1 cellular context compared by ENCODE assay signal in the genomic region with DNA sequence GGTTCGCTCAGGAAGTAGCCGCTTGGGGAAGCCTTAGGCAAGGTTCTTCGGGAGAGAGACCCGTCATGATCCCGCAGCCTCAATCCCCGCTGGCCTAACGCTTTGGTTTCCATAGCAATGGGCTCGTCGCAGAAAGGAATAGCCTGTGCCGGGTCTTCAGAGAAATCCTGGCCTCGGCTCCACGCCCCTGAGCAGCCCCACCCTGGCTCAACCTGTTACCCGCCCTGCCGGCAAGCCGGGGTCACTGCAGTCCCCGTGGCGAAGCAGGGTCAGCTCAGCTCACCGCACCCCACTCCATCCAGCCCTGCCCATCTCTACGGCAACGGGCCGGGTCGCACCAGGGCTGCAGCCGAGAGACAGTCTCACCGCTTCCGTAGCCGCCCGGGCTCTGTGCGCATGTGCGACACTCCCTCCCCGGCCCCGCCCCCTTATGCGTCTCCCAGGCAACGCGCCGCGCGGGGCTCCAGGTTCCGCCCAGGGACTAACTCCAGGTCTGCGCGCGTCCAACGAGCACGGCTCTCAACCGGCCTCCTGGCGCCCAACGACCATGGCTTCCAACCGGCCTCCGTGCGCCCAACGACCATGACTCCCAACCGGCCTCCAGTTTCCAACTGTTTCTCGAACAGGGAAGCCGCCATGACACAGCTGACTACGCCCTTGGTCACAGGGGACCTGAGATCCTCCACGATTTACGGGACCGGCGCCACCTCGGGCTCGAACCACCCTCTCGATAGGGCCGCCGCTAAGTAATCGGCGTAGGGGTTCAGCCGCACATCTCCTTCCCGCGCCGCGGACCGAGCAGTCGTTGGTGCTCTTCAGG.
TF ChIP-seq lines count a peak whose summit lies in the region.

Gene DUSP18 (minus strand): TSS at position 390 of the 820 bp plus-strand sequence. CDS start 3,872 bp downstream, outside the sequence.

TF ChIP-seq in HEK293, 187 proteins besides CTCF, POLR2A, EP300 and RAD21 (continued from another document):
- TF ChIP-seq, protein P1, sequence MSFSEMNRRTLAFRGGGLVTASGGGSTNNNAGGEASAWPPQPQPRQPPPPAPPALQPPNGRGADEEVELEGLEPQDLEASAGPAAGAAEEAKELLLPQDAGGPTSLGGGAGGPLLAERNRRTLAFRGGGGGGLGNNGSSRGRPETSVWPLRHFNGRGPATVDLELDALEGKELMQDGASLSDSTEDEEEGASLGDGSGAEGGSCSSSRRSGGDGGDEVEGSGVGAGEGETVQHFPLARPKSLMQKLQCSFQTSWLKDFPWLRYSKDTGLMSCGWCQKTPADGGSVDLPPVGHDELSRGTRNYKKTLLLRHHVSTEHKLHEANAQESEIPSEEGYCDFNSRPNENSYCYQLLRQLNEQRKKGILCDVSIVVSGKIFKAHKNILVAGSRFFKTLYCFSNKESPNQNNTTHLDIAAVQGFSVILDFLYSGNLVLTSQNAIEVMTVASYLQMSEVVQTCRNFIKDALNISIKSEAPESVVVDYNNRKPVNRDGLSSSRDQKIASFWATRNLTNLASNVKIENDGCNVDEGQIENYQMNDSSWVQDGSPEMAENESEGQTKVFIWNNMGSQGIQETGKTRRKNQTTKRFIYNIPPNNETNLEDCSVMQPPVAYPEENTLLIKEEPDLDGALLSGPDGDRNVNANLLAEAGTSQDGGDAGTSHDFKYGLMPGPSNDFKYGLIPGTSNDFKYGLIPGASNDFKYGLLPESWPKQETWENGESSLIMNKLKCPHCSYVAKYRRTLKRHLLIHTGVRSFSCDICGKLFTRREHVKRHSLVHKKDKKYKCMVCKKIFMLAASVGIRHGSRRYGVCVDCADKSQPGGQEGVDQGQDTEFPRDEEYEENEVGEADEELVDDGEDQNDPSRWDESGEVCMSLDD (tag by site-specific recombination; IDR thresholded peaks at IDR 0.05) = no peak
- TF ChIP-seq ZNF341 (tag by site-specific recombination; IDR thresholded peaks at IDR 0.05; ENCODE audit: low read depth) (peak; percentile 99), KLF7 (tag by site-specific recombination; IDR thresholded peaks at IDR 0.05; ENCODE audit: borderline replicate concordance) (peak; percentile 53), RBAK (tag by site-specific recombination; IDR thresholded peaks at IDR 0.05) (no peak), KLF8 (tag by site-specific recombination; IDR thresholded peaks at IDR 0.05) (peak; percentile 87; the same call in 1 of the 2 replicates), MYNN (tag by site-specific recombination; IDR thresholded peaks at IDR 0.05; ENCODE audit: borderline replicate concordance) (peak; percentile 92), PBX3 (CRISPR knock-in tag; IDR thresholded peaks at IDR 0.05) (peak; percentile 92; the same call in 1 of the 2 replicates), ZBTB8A (tag by site-specific recombination; IDR thresholded peaks at IDR 0.05) (peak; percentile 94), MZF1 (tag by site-specific recombination; IDR thresholded peaks at IDR 0.05; ENCODE audit: borderline replicate concordance) (no peak), ZNF391 (tag by site-specific recombination; IDR thresholded peaks at IDR 0.05; ENCODE audit: borderline replicate concordance, low read depth) (peak; percentile 52; the same call in 1 of the 2 replicates), ZNF354C (tag by site-specific recombination; IDR thresholded peaks at IDR 0.05; ENCODE audit: borderline replicate concordance, low read depth) (no peak), PRDM6 (tag by site-specific recombination; IDR thresholded peaks at IDR 0.05) (no peak), BCL11A (tag by site-specific recombination; IDR thresholded peaks at IDR 0.05; ENCODE audit: low read depth) (no peak), ZNF398 (tag by site-specific recombination; IDR thresholded peaks at IDR 0.05) (no peak), ZNF629 (tag by site-specific recombination; IDR thresholded peaks at IDR 0.05) (peak; percentile 54; the same call in 1 of the 2 replicates), KLF16 (tag by site-specific recombination; IDR thresholded peaks at IDR 0.05) (no peak), ZBTB48 (tag by site-specific recombination; IDR thresholded peaks at IDR 0.05) (peak; percentile 84), ZSCAN16 (tag by site-specific recombination; IDR thresholded peaks at IDR 0.05) (no peak), TCF7L2 (IDR thresholded peaks at IDR 0.05; ENCODE audit: borderline replicate concordance, low read depth, low read length) (no peak), ZNF140 (tag by site-specific recombination; IDR thresholded peaks at IDR 0.05) (no peak), ZNF175 (tag by site-specific recombination; IDR thresholded peaks at IDR 0.05) (no peak), ZNF660 (tag by site-specific recombination; IDR thresholded peaks at IDR 0.05) (no peak), ZFP69B (tag by site-specific recombination; IDR thresholded peaks at IDR 0.05) (no peak), ZNF221 (tag by site-specific recombination; IDR thresholded peaks at IDR 0.05; ENCODE audit: borderline replicate concordance) (no peak), ZFP41 (tag by site-specific recombination; IDR thresholded peaks at IDR 0.05; ENCODE audit: borderline replicate concordance) (no peak), ZNF664 (tag by site-specific recombination; IDR thresholded peaks at IDR 0.05) (no peak), ZNF449 (tag by site-specific recombination; IDR thresholded peaks at IDR 0.05) (peak; percentile 99), SP7 (tag by site-specific recombination; IDR thresholded peaks at IDR 0.05) (peak; percentile 70), ZNF626 (tag by site-specific recombination; IDR thresholded peaks at IDR 0.05) (no peak), ZNF114 (tag by site-specific recombination; IDR thresholded peaks at IDR 0.05) (no peak), ZXDB (tag by site-specific recombination; IDR thresholded peaks at IDR 0.05) (peak; percentile 83), ZNF670 (tag by site-specific recombination; IDR thresholded peaks at IDR 0.05; ENCODE audit: low read depth) (no peak), GLIS2 (tag by site-specific recombination; IDR thresholded peaks at IDR 0.05) (peak; percentile 43; the same call in 1 of the 2 replicates), ZNF335 (tag by site-specific recombination; conservative IDR thresholded peaks at IDR 0.05) (peak; percentile 84), MEIS1 (CRISPR knock-in tag; IDR thresholded peaks at IDR 0.05; ENCODE audit: borderline replicate concordance) (no peak)
- TF ChIP-seq, protein P2, sequence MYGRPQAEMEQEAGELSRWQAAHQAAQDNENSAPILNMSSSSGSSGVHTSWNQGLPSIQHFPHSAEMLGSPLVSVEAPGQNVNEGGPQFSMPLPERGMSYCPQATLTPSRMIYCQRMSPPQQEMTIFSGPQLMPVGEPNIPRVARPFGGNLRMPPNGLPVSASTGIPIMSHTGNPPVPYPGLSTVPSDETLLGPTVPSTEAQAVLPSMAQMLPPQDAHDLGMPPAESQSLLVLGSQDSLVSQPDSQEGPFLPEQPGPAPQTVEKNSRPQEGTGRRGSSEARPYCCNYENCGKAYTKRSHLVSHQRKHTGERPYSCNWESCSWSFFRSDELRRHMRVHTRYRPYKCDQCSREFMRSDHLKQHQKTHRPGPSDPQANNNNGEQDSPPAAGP (tag by site-specific recombination; IDR thresholded peaks at IDR 0.05) = peak; percentile 24
- TF ChIP-seq, protein P3, sequence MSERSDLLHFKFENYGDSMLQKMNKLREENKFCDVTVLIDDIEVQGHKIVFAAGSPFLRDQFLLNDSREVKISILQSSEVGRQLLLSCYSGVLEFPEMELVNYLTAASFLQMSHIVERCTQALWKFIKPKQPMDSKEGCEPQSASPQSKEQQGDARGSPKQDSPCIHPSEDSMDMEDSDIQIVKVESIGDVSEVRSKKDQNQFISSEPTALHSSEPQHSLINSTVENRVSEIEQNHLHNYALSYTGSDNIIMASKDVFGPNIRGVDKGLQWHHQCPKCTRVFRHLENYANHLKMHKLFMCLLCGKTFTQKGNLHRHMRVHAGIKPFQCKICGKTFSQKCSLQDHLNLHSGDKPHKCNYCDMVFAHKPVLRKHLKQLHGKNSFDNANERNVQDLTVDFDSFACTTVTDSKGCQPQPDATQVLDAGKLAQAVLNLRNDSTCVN (tag by site-specific recombination; optimal IDR thresholded peaks at IDR 0.05) = peak; percentile 92
- TF ChIP-seq, protein P4, sequence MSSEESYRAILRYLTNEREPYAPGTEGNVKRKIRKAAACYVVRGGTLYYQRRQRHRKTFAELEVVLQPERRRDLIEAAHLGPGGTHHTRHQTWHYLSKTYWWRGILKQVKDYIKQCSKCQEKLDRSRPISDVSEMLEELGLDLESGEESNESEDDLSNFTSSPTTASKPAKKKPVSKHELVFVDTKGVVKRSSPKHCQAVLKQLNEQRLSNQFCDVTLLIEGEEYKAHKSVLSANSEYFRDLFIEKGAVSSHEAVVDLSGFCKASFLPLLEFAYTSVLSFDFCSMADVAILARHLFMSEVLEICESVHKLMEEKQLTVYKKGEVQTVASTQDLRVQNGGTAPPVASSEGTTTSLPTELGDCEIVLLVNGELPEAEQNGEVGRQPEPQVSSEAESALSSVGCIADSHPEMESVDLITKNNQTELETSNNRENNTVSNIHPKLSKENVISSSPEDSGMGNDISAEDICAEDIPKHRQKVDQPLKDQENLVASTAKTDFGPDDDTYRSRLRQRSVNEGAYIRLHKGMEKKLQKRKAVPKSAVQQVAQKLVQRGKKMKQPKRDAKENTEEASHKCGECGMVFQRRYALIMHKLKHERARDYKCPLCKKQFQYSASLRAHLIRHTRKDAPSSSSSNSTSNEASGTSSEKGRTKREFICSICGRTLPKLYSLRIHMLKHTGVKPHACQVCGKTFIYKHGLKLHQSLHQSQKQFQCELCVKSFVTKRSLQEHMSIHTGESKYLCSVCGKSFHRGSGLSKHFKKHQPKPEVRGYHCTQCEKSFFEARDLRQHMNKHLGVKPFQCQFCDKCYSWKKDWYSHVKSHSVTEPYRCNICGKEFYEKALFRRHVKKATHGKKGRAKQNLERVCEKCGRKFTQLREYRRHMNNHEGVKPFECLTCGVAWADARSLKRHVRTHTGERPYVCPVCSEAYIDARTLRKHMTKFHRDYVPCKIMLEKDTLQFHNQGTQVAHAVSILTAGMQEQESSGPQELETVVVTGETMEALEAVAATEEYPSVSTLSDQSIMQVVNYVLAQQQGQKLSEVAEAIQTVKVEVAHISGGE (tag by site-specific recombination; conservative IDR thresholded peaks at IDR 0.05; ENCODE audit: low read depth) = 0 out of 2 replicates have a peak, but pooled peaks have one; percentile 13
